In genomic region chr1:170664828-170665617, GRCh38 we compare ENCODE assay signal across 9 cellular contexts. TPM values are rescaled to one million over a fixed set of nuclear protein-coding genes. Genes with fewer than 3 reads are reported as not detected.
DNase-seq lines count a peak whose midpoint lies in the region; ATAC-seq and TF ChIP-seq lines count a peak whose summit lies in the region.
"Had no signal": no experiment of that assay in that cellular context is flagged by ENCODE, and none has a peak within 500 bp of the region (broad histone marks: within the 10 kb centered on the region; RNA-seq: fewer than 3 reads in every experiment).

No MANE protein-coding gene starts in this region.

- no peak overlapping the region for H3K27ac Mint-ChIP-seq in glutamatergic neuron (ENCODE audit: unreplicated experiment)

- H3K9me3 ChIP-seq in GM23248 (ENCODE audit: low read depth) = no peaks in the 10 kb centered on the region

- no peaks in the 10 kb centered on the region for H4K20me1 ChIP-seq in GM23248 (ENCODE audit: insufficient read depth)

- H3K4me1 Mint-ChIP-seq in glutamatergic neuron (ENCODE audit: low read depth, unreplicated experiment) = peaks cover 24% of the 10 kb centered on the region

- no peaks in the 10 kb centered on the region for H3K36me3 Mint-ChIP-seq in glutamatergic neuron (ENCODE audit: unreplicated experiment)

- in situ Hi-C loops in GM23248 (cut with MboI) = loop anchor here (5.0 to 10.0 kb wide), 3 partner anchors 78 to 650 kb away; partner anchors contain the start of gene GORAB
- in situ Hi-C loops in SK-MEL-5 (cut with HindIII; ENCODE audit: low pct_unique_long_range_greater_than_20kb, low sequenced_read_pairs) = no loop called here

- peaks cover 20% of the 10 kb centered on the region for H3K4me1 ChIP-seq in GM23248 (ENCODE audit: insufficient read depth)

- peak; percentile 80 for DNase-seq in GM23248
- peak; percentile 11 for DNase-seq in SK-MEL-5 (ENCODE audit: low read depth, low spot score)
- DNase-seq in glutamatergic neuron = peak; percentile 54
- peak; percentile 28 for DNase-seq in pons (ENCODE audit: low spot score)

- H3K9ac ChIP-seq in GM23248 = peak overlapping the region; percentile 99

- H3K27me3 ChIP-seq in GM23248 (replicated peaks; ENCODE audit: insufficient read depth) = no peaks in the 10 kb centered on the region

- H3K79me2 ChIP-seq in GM23248 (ENCODE audit: insufficient read depth) = peaks cover 79% of the 10 kb centered on the region

- ATAC-seq in HG03039 (IDR thresholded peaks at IDR 0.05; ENCODE audit: unreplicated experiment) (no peak), HG03139 (IDR thresholded peaks at IDR 0.05; ENCODE audit: unreplicated experiment) (no peak), HG03097 (IDR thresholded peaks at IDR 0.05; ENCODE audit: low FRiP score, unreplicated experiment) (no peak), GM18868 (IDR thresholded peaks at IDR 0.05; ENCODE audit: unreplicated experiment) (no peak)

- peak overlapping the region; percentile 97 for H3K27ac ChIP-seq in GM23248

- TF ChIP-seq CTCF in glutamatergic neuron (IDR thresholded peaks at IDR 0.05; ENCODE audit: partially characterized antibody, unreplicated experiment) = no peak

- H2AFZ ChIP-seq in GM23248 = peak overlapping the region; percentile 17; the same call in 1 of the 2 replicates

- peak overlapping the region; percentile 99 for H3K4me2 ChIP-seq in GM23248 (ENCODE audit: unreplicated experiment)

- H3K9me3 Mint-ChIP-seq in glutamatergic neuron (ENCODE audit: unreplicated experiment) = peaks cover 5% of the 10 kb centered on the region

- H3F3A ChIP-seq in GM23248 (ENCODE audit: insufficient read depth) = peaks cover 47% of the 10 kb centered on the region

- peak overlapping the region; percentile 58 for H3K4me3 Mint-ChIP-seq in glutamatergic neuron (ENCODE audit: unreplicated experiment)

- H3K27me3 Mint-ChIP-seq in glutamatergic neuron (ENCODE audit: unreplicated experiment) = peaks cover 39% of the 10 kb centered on the region

- 0% methylated on average over 32 to 36 of the region's 37 CpGs for WGBS in GM23248 (ENCODE audit: low coverage in 1 of 2, low lambda C conversion rate in 2 of 2, missing lambda C conversion rate in 2 of 2), 2 experiments

- H3K36me3 ChIP-seq in GM23248 (ENCODE audit: low read depth) = no peaks in the 10 kb centered on the region

- peak overlapping the region; percentile 96 for H3K4me3 ChIP-seq in GM23248

- no peaks in the 10 kb centered on the region for H3K9me2 ChIP-seq in GM23248 (ENCODE audit: insufficient read depth)

RNA-seq across cellular contexts. Expression of gene PRRX1, which starts 1.1 kb away (rescaled TPM):
- 179 and 191 TPM in 2 replicates for total RNA-seq in GM23248 (2014; rRNA removed; shearing (Covaris generic))
- 38.8 and 40.1 TPM in 2 replicates for polyA plus RNA-seq in GM23248 (2016; fragmentation: Nextera tagmentation; extraction: Ambion mirVana)
- 0.05 and 0.13 TPM in 2 replicates for total RNA-seq in SK-MEL-5 (2014; rRNA removed; shearing (Covaris generic))
- 0.18 and 0.27 TPM in 2 replicates for polyA plus RNA-seq in SK-MEL-5 (2015; cell fraction: cytosol; rRNA removed)
- polyA plus RNA-seq in SK-MEL-5 (2015; cell fraction: nucleus; rRNA removed) = 0.35 TPM in 1 of 2 replicates, not detected in the other
- total RNA-seq in glutamatergic neuron (ENCODE audit: unreplicated experiment) = not detected
- total RNA-seq: NCI-H460 had no signal

Comparison
In these comparisons a context has a peak if more than half of its experiments do, and no peak if none do; other contexts are left out.
1. DNase-seq: peak in every context shown above with its lines; median percentile 80 in GM23248; 54 in glutamatergic neuron; 28 in pons; 11 in SK-MEL-5.
2. RNA of gene PRRX1, which starts 1.1 kb away (total RNA-seq): 179 to 191 TPM in GM23248; 0.05 to 0.13 TPM in SK-MEL-5 and not detected in glutamatergic neuron (single experiment); every median in the first group is over 100 times any median in the second.